In genomic region chr1:166693158-166693557, GRCh38 we compare ENCODE assay signal across 1 cellular context.
TF ChIP-seq lines count a peak whose summit lies in the region.

No MANE protein-coding gene starts in this region.

TF ChIP-seq in K562, 482 proteins besides CTCF, POLR2A, EP300 and RAD21 (continued from another document and continues in another):
- TF ChIP-seq TEAD2 (tag; IDR thresholded peaks at IDR 0.05) (peak; percentile 92), TAF1 (IDR thresholded peaks at IDR 0.05; ENCODE audit: control insufficient read depth, extremely low read depth, insufficient read depth, low read length, severe bottlenecking) (no peak), DDX20 (tag; IDR thresholded peaks at IDR 0.05; ENCODE audit: low read depth) (peak; percentile 91), E2F5 (CRISPR knock-in tag; IDR thresholded peaks at IDR 0.05) (no peak), ZNF212 (CRISPR knock-in tag; IDR thresholded peaks at IDR 0.05) (no peak), RBM34 (IDR thresholded peaks at IDR 0.05; ENCODE audit: borderline replicate concordance, insufficient read depth, low read length) (no peak), ZNF444 (CRISPR knock-in tag; IDR thresholded peaks at IDR 0.05) (0 out of 2 replicates have a peak, but pooled peaks have one; percentile 55), PBX2 (CRISPR knock-in tag; IDR thresholded peaks at IDR 0.05; ENCODE audit: low read depth) (no peak), PBX2 (tag; conservative IDR thresholded peaks at IDR 0.05; ENCODE audit: low read depth) (peak; percentile 69), NUFIP1 (IDR thresholded peaks at IDR 0.05; ENCODE audit: partially characterized antibody) (no peak), TRIM25 (IDR thresholded peaks at IDR 0.05; ENCODE audit: borderline replicate concordance) (no peak), HDAC8 (tag; IDR thresholded peaks at IDR 0.05) (peak; percentile 86; the same call in 1 of the 2 replicates), ZBTB17 (CRISPR knock-in tag; IDR thresholded peaks at IDR 0.05) (peak; percentile 91), YY1 (IDR thresholded peaks at IDR 0.05; ENCODE audit: borderline replicate concordance in 1 of 3, control insufficient read depth in 1 of 3, extremely low read depth in 1 of 3, insufficient read depth in 3 of 3, insufficient read length in 1 of 3, insufficient replicate concordance in 2 of 3, low read depth in 1 of 3, low read length in 2 of 3) (peak in 1 of 3 experiments; percentile 40), FOXK1 (CRISPR knock-in tag; IDR thresholded peaks at IDR 0.05; ENCODE audit: borderline replicate concordance) (no peak), HSF4 (CRISPR knock-in tag; IDR thresholded peaks at IDR 0.05; ENCODE audit: borderline replicate concordance) (peak; percentile 74; the same call in 1 of the 2 replicates), THRAP3 (IDR thresholded peaks at IDR 0.05; ENCODE audit: borderline replicate concordance) (no peak), ZNF165 (CRISPR knock-in tag; IDR thresholded peaks at IDR 0.05; ENCODE audit: borderline replicate concordance) (peak; percentile 92; the same call in 1 of the 2 replicates), TSHZ1 (CRISPR knock-in tag; IDR thresholded peaks at IDR 0.05) (peak; percentile 91), RFX5 (IDR thresholded peaks at IDR 0.05; ENCODE audit: low read depth, low read length) (no peak), ZNF586 (CRISPR knock-in tag; conservative IDR thresholded peaks at IDR 0.05) (no peak), ZNF668 (CRISPR knock-in tag; IDR thresholded peaks at IDR 0.05) (peak; percentile 77), ZNF24 (IDR thresholded peaks at IDR 0.05) (no peak), OTX1 (CRISPR knock-in tag; IDR thresholded peaks at IDR 0.05) (0 out of 2 replicates have a peak, but pooled peaks have one; percentile 42), RBM22 (IDR thresholded peaks at IDR 0.05; ENCODE audit: low read depth, low read length, poor library complexity, severe bottlenecking) (no peak), ZMIZ1 (IDR thresholded peaks at IDR 0.05; ENCODE audit: low read depth in 2 of 2, low read length in 2 of 2) (no peak), ZNF347 (CRISPR knock-in tag; IDR thresholded peaks at IDR 0.05; ENCODE audit: low read depth) (0 out of 2 replicates have a peak, but pooled peaks have one; percentile 68), KLF13 (tag; IDR thresholded peaks at IDR 0.05; ENCODE audit: borderline replicate concordance, low read depth) (peak; percentile 83), ATF1 (CRISPR knock-in tag; IDR thresholded peaks at IDR 0.05) (no peak), ATF1 (tag; IDR thresholded peaks at IDR 0.05) (peak; percentile 55), SMAD3 (CRISPR knock-in tag; conservative IDR thresholded peaks at IDR 0.05) (peak; percentile 95), HDAC3 (IDR thresholded peaks at IDR 0.05; ENCODE audit: borderline replicate concordance, partially characterized antibody) (no peak), GMEB1 (CRISPR knock-in tag; IDR thresholded peaks at IDR 0.05) (peak; percentile 69), ETV1 (tag; conservative IDR thresholded peaks at IDR 0.05; ENCODE audit: low read depth) (peak; percentile 55), HIVEP1 (CRISPR knock-in tag; IDR thresholded peaks at IDR 0.05) (peak; percentile 91), CREB3 (tag; conservative IDR thresholded peaks at IDR 0.05; ENCODE audit: low read depth) (peak; percentile 98), ZNF133 (CRISPR knock-in tag; IDR thresholded peaks at IDR 0.05) (peak; percentile 42; the same call in 1 of the 2 replicates), ZKSCAN1 (IDR thresholded peaks at IDR 0.05; ENCODE audit: low read depth, low read length) (no peak), ZNF41 (CRISPR knock-in tag; conservative IDR thresholded peaks at IDR 0.05) (peak; percentile 89), ZBTB12 (CRISPR knock-in tag; IDR thresholded peaks at IDR 0.05) (peak; percentile 62; the same call in 1 of the 2 replicates), ZNF766 (CRISPR knock-in tag; conservative IDR thresholded peaks at IDR 0.05) (peak; percentile 75; the same call in 1 of the 2 replicates), ZNF79 (CRISPR knock-in tag; IDR thresholded peaks at IDR 0.05; ENCODE audit: low read depth) (peak; percentile 94), FOXA3 (CRISPR knock-in tag; conservative IDR thresholded peaks at IDR 0.05 in 1 of 2, IDR thresholded peaks at IDR 0.05 in 1 of 2) (no peak), THRA (IDR thresholded peaks at IDR 0.05) (no peak), MIER1 (IDR thresholded peaks at IDR 0.05; ENCODE audit: low read depth) (no peak), ZNF253 (CRISPR knock-in tag; conservative IDR thresholded peaks at IDR 0.05) (no peak), ZNF76 (CRISPR knock-in tag; IDR thresholded peaks at IDR 0.05; ENCODE audit: borderline replicate concordance) (peak; percentile 95), MAFG (tag; conservative IDR thresholded peaks at IDR 0.05) (0 out of 2 replicates have a peak, but pooled peaks have one; percentile 11)
